12 cellular contexts compared by ENCODE assay signal in genomic region chr1:167618366-167618765, GRCh38. TPM values are rescaled to one million over a fixed set of nuclear protein-coding genes. Genes with fewer than 3 reads are reported as not detected.
DNase-seq lines count a peak whose midpoint lies in the region; ATAC-seq and TF ChIP-seq lines count a peak whose summit lies in the region.
"Had no signal": no experiment of that assay in that cellular context is flagged by ENCODE, and none has a peak within 500 bp of the region (broad histone marks: within the 10 kb centered on the region; RNA-seq: fewer than 3 reads in every experiment).

No MANE protein-coding gene starts in this region.

- H3K4me1 ChIP-seq in OCI-LY7 (ENCODE audit: insufficient read depth, low read length, poor library complexity, severe bottlenecking) (peaks cover 86% of the 10 kb centered on the region), adrenal gland (replicated peaks in 1 of 2) (peaks cover 0 to 16% of the 10 kb centered on the region in 2 donors)

- peaks cover 51% of the 10 kb centered on the region for H3K4me1 Mint-ChIP-seq in activated T-cell treated with anti-CD3 and anti-CD28 coated beads, Interleukin-2, amount 50 U/mL, for 24 hours (ENCODE audit: low read depth)
- H3K4me1 Mint-ChIP-seq in endothelial cell (ENCODE audit: unreplicated experiment): peaks cover 45% of the 10 kb centered on the region
- peaks cover 32% of the 10 kb centered on the region for H3K4me1 Mint-ChIP-seq in stimulated activated effector memory CD8-positive, alpha-beta T cell treated with anti-CD3 and anti-CD28 coated beads, Interleukin-12 subunit alpha, Interleukin-12 subunit beta, amount 100 ng/mL, for 72 hours

- no peaks in the 10 kb centered on the region for H3K9me2 ChIP-seq in OCI-LY7 (ENCODE audit: insufficient read depth, low read length)
- H3K9me2 ChIP-seq: SK-N-SH had no signal

- no peaks in the 10 kb centered on the region for H3K27me3 ChIP-seq in adrenal gland
- H3K27me3 ChIP-seq: ascending aorta had no signal

- no peaks in the 10 kb centered on the region for H4K20me1 ChIP-seq in OCI-LY7 (ENCODE audit: insufficient read depth, low read length)

- TF ChIP-seq POLR2A in adrenal gland (IDR thresholded peaks at IDR 0.05): no peak

- no peaks in the 10 kb centered on the region for H3K36me3 Mint-ChIP-seq in activated T-cell treated with anti-CD3 and anti-CD28 coated beads, Interleukin-2, amount 50 U/mL, for 24 hours (ENCODE audit: low read depth)
- H3K36me3 Mint-ChIP-seq in endothelial cell (ENCODE audit: low read depth, unreplicated experiment): no peaks in the 10 kb centered on the region
- no peaks in the 10 kb centered on the region for H3K36me3 Mint-ChIP-seq in stimulated activated effector memory CD8-positive, alpha-beta T cell treated with anti-CD3 and anti-CD28 coated beads, Interleukin-12 subunit alpha, Interleukin-12 subunit beta, amount 100 ng/mL, for 72 hours

- H3K4me3 ChIP-seq in OCI-LY7 (ENCODE audit: low read depth, low read length, poor library complexity, severe bottlenecking) (peak overlapping the region; percentile 68), adrenal gland (no peak overlapping the region)
- H3K4me3 ChIP-seq: ascending aorta had no signal

- no peak for TF ChIP-seq CTCF in OCI-LY7 (conservative IDR thresholded peaks at IDR 0.05; ENCODE audit: low read length)
- TF ChIP-seq CTCF in endothelial cell (IDR thresholded peaks at IDR 0.05; ENCODE audit: unreplicated experiment): no peak
- no peak for TF ChIP-seq CTCF in adrenal gland (IDR thresholded peaks at IDR 0.05)

- ATAC-seq in stimulated activated effector memory CD8-positive, alpha-beta T cell treated with anti-CD3 and anti-CD28 coated beads, Interleukin-12 subunit alpha, Interleukin-12 subunit beta, amount 100 ng/mL, for 72 hours: no peak

- H3K9me3 Mint-ChIP-seq in activated T-cell treated with anti-CD3 and anti-CD28 coated beads, Interleukin-2, amount 50 U/mL, for 24 hours: peaks cover 9% of the 10 kb centered on the region
- H3K9me3 Mint-ChIP-seq in endothelial cell (ENCODE audit: unreplicated experiment): no peaks in the 10 kb centered on the region
- H3K9me3 Mint-ChIP-seq in stimulated activated effector memory CD8-positive, alpha-beta T cell treated with anti-CD3 and anti-CD28 coated beads, Interleukin-12 subunit alpha, Interleukin-12 subunit beta, amount 100 ng/mL, for 72 hours: no peaks in the 10 kb centered on the region

- no peak for DNase-seq in activated T-cell treated with anti-CD3 and anti-CD28 coated beads, Interleukin-2, amount 50 U/mL, for 24 hours
- no peak for DNase-seq in activated T-cell treated with anti-CD3 and anti-CD28 coated beads, Interleukin-2, amount 50 U/mL, for 48 hours
- DNase-seq in OCI-LY7 (ENCODE audit: low spot score) (no peak), endothelial cell (ENCODE audit: low spot score) (no peak), NCI-H1048 (lab: John Stamatoyannopoulos, UW) (no peak), adrenal gland (no peak), COLO829 (ENCODE audit: low spot score) (no peak)
- no peak for DNase-seq in stimulated activated effector memory CD8-positive, alpha-beta T cell treated with anti-CD3 and anti-CD28 coated beads, Interleukin-12 subunit alpha, Interleukin-12 subunit beta, amount 100 ng/mL, for 72 hours (ENCODE audit: low spot score in 2 of 2)
- DNase-seq: ACHN, NCI-H1436 treated with DMSO at 0.1 percent for 48 hours, SK-N-SH had no signal

- H3K9me3 ChIP-seq in OCI-LY7 (ENCODE audit: low read length) (peaks cover 23% of the 10 kb centered on the region), adrenal gland (replicated peaks in 1 of 3) (no peaks in the 10 kb centered on the region)
- H3K9me3 ChIP-seq: ascending aorta had no signal

- intact Hi-C loops in OCI-LY7 (cut with micrococcal nuclease; ENCODE audit: unreplicated experiment): loop anchor here (5.0 kb wide), 1 partner anchor 396 kb away; the partner anchor contains the start of gene POU2F1
- intact Hi-C loops in adrenal gland (cut with DNase I): no loop called here

- H3K36me3 ChIP-seq in OCI-LY7 (ENCODE audit: insufficient read depth, low read length) (peaks cover 19% of the 10 kb centered on the region), adrenal gland (replicated peaks in 1 of 2) (no peaks in the 10 kb centered on the region)
- H3K36me3 ChIP-seq: ascending aorta had no signal

- peak overlapping the region; percentile 89 for H3K27ac Mint-ChIP-seq in activated T-cell treated with anti-CD3 and anti-CD28 coated beads, Interleukin-2, amount 50 U/mL, for 24 hours
- H3K27ac Mint-ChIP-seq in endothelial cell (ENCODE audit: unreplicated experiment): peak overlapping the region; percentile 16
- H3K27ac Mint-ChIP-seq in stimulated activated effector memory CD8-positive, alpha-beta T cell treated with anti-CD3 and anti-CD28 coated beads, Interleukin-12 subunit alpha, Interleukin-12 subunit beta, amount 100 ng/mL, for 72 hours: peak overlapping the region; percentile 43

- no peak overlapping the region for H2AFZ ChIP-seq in OCI-LY7 (ENCODE audit: low read length)

- H3K27ac ChIP-seq in OCI-LY7 (ENCODE audit: low read depth, low read length, poor library complexity, severe bottlenecking) (peak overlapping the region; percentile 96), adrenal gland (peak overlapping the region in 2 of 5 donors; percentile 44 to 87)
- H3K27ac ChIP-seq: ascending aorta had no signal

- CTCF ChIA-PET in OCI-LY7 (lab: Charles Lee; ENCODE audit: unreplicated experiment): interaction anchor here (0.6 to 2.3 kb wide), 3 partner anchors 9 to 87 kb away, joined by 3 to 6 read pairs (median 3); no protein-coding TSS in a partner anchor

- H3K79me2 ChIP-seq in OCI-LY7 (ENCODE audit: insufficient read depth, low read depth, low read length): peaks cover 27% of the 10 kb centered on the region; the same call in 1 of the 2 replicates

- H3K4me3 Mint-ChIP-seq in activated T-cell treated with anti-CD3 and anti-CD28 coated beads, Interleukin-2, amount 50 U/mL, for 24 hours: no peak overlapping the region
- H3K4me3 Mint-ChIP-seq in endothelial cell (ENCODE audit: unreplicated experiment): no peak overlapping the region
- peak overlapping the region; percentile 47 for H3K4me3 Mint-ChIP-seq in stimulated activated effector memory CD8-positive, alpha-beta T cell treated with anti-CD3 and anti-CD28 coated beads, Interleukin-12 subunit alpha, Interleukin-12 subunit beta, amount 100 ng/mL, for 72 hours

- WGBS in adrenal gland, 4 donors: 85 to 88% (median 86%) methylated on average over 13 of the region's 13 CpGs

- BruUV-seq in OCI-LY7 (replicated peaks; lab: Mats Ljungman, UMichigan): no TSS peak

- no peaks in the 10 kb centered on the region for H3K27me3 Mint-ChIP-seq in activated T-cell treated with anti-CD3 and anti-CD28 coated beads, Interleukin-2, amount 50 U/mL, for 24 hours
- no peaks in the 10 kb centered on the region for H3K27me3 Mint-ChIP-seq in endothelial cell (ENCODE audit: unreplicated experiment)

- POLR2A ChIA-PET in OCI-LY7 (lab: Charles Lee): interaction anchor here (0.8 to 7.4 kb wide), 4 partner anchors 13 to 63 kb away, joined by 3 to 250 read pairs (median 6); partner anchors contain the start of gene RCSD1

- peak overlapping the region; percentile 83 for H3K4me2 ChIP-seq in OCI-LY7 (ENCODE audit: low read length)
- H3K4me2 ChIP-seq: SK-N-SH had no signal

RNA-seq across cellular contexts. Expression of gene RCSD1, which starts 11.7 kb away (rescaled TPM):
- total RNA-seq in OCI-LY7 (2014; rRNA removed; shearing (Covaris generic)): 164 and 186 TPM in 2 replicates
- total RNA-seq in OCI-LY7 (2022): 161 and 180 TPM in 2 replicates
- total RNA-seq in endothelial cell (ENCODE audit: unreplicated experiment): 39.5 TPM
- 10 to 100 TPM in 6 of 8 donors, 1 to 10 TPM in 2; 8.5 to 15.4 (median 11.9) TPM for total RNA-seq in adrenal gland
- polyA plus RNA-seq in adrenal gland: 1 to 10 TPM; 3.3 to 8.8 (median 5.0) TPM

Comparison
In these comparisons a context has a peak if more than half of its experiments do, and no peak if none do; other contexts are left out.
1. H3K27ac Mint-ChIP-seq: peak in every context shown above with its lines; median percentile 89 in activated T-cell treated with anti-CD3 and anti-CD28 coated beads, Interleukin-2, amount 50 U/mL, for 24 hours; 43 in stimulated activated effector memory CD8-positive, alpha-beta T cell treated with anti-CD3 and anti-CD28 coated beads, Interleukin-12 subunit alpha, Interleukin-12 subunit beta, amount 100 ng/mL, for 72 hours; 16 in endothelial cell.